Comparison of ENCODE assay signal across 24 cellular contexts in the genomic region with DNA sequence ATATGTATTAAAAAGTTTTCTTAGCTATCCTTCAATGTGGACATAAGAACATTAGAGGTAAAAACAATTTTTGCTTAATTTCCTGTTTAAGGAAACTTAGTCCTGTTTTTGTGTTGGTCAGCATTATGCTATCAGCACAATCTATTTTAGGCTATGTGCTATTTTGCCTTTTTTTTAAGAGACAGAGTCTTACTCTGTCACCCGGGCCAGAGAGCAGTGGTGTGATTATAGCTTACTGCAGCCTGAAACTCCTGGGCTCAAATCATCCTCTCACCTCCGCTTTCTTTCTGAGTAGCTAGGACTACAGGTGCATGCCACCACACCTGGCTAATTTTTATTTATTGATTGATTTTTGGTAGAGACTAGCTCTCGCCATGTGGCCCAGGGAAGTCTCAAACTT.
"Had no signal": no experiment of that assay in that cellular context is flagged by ENCODE, and none has a peak within 500 bp of the region (broad histone marks: within the 10 kb centered on the region; RNA-seq: fewer than 3 reads in every experiment).

No MANE protein-coding gene starts in this region.

- H3K36me3 Mint-ChIP-seq: memory B cell; stimulated activated memory B cell treated with anti-CD40 and anti-IgM and Interleukin-4, amounts not matched to agents 10 μg/mL and 1 μg/mL and 100 μg/mL, for 72 hours; type B pancreatic cell had no signal

- H3K4me3 Mint-ChIP-seq: dendritic cell treated with granulocyte-macrophage colony-stimulating factor and Interleukin-4, amounts not matched to agents 40 ng/mL and 50 ng/mL, for 4 days; endodermal cell; memory B cell; natural killer cell; stimulated activated memory B cell treated with anti-CD40 and anti-IgM and Interleukin-4, amounts not matched to agents 10 μg/mL and 1 μg/mL and 100 μg/mL, for 72 hours; type B pancreatic cell had no signal

- H3K27ac Mint-ChIP-seq: dendritic cell treated with granulocyte-macrophage colony-stimulating factor and Interleukin-4, amounts not matched to agents 40 ng/mL and 50 ng/mL, for 4 days; memory B cell; natural killer cell; stimulated activated memory B cell treated with anti-CD40 and anti-IgM and Interleukin-4, amounts not matched to agents 10 μg/mL and 1 μg/mL and 100 μg/mL, for 72 hours; type B pancreatic cell had no signal

- H3K4me1 ChIP-seq: gastrocnemius medialis, testis, tibial artery had no signal

- H3K4me1 Mint-ChIP-seq: memory B cell; natural killer cell; stimulated activated memory B cell treated with anti-CD40 and anti-IgM and Interleukin-4, amounts not matched to agents 10 μg/mL and 1 μg/mL and 100 μg/mL, for 72 hours had no signal

- H3K9me3 ChIP-seq: gastrocnemius medialis, ovary, testis, tibial artery had no signal

- H3K27ac ChIP-seq: epithelial cell of prostate, gastrocnemius medialis, ovary, testis, tibial artery had no signal

- H3K9me3 Mint-ChIP-seq: dendritic cell treated with granulocyte-macrophage colony-stimulating factor and Interleukin-4, amounts not matched to agents 40 ng/mL and 50 ng/mL, for 4 days; type B pancreatic cell had no signal

- H3K4me3 ChIP-seq: gastrocnemius medialis, lung, ovary, testis, tibial artery had no signal

- H3K27me3 Mint-ChIP-seq: dendritic cell treated with granulocyte-macrophage colony-stimulating factor and Interleukin-4, amounts not matched to agents 40 ng/mL and 50 ng/mL, for 4 days; memory B cell; stimulated activated memory B cell treated with anti-CD40 and anti-IgM and Interleukin-4, amounts not matched to agents 10 μg/mL and 1 μg/mL and 100 μg/mL, for 72 hours; type B pancreatic cell had no signal

- DNase-seq: effector CD8-positive, alpha-beta T cell; endodermal cell; foreskin fibroblast; gastrocnemius medialis; head of caudate nucleus; natural killer cell; occipital lobe; ovary; retina; stimulated activated CD4-positive, alpha-beta T cell treated with anti-CD3 and anti-CD28 coated beads, Interleukin-2, amount 100 ng/mL, for 24 hours; stimulated activated CD4-positive, alpha-beta T cell treated with anti-CD3 and anti-CD28 coated beads, Interleukin-4, amount 100 ng/mL, for 4 hours; stimulated activated naive CD8-positive, alpha-beta T cell treated with anti-CD3 and anti-CD28 coated beads, Interleukin-15, Interleukin-2, amounts not matched to agents 100 U/mL and 50 U/mL, for 24 hours; substantia nigra; testis; tibial artery had no signal

- ATAC-seq: esophagus mucosa; gastrocnemius medialis; left lobe of liver; natural killer cell; sciatic nerve; stimulated activated memory B cell treated with anti-CD40 and anti-IgM and Interleukin-4, amounts not matched to agents 10 μg/mL and 1 μg/mL and 100 μg/mL, for 72 hours; stimulated activated naive CD8-positive, alpha-beta T cell treated with anti-CD3 and anti-CD28 coated beads, Interleukin-15, Interleukin-2, amounts not matched to agents 100 U/mL and 50 U/mL, for 24 hours had no signal

- H3K36me3 ChIP-seq: gastrocnemius medialis, ovary, tibial artery had no signal

- H3K27me3 ChIP-seq: gastrocnemius medialis, ovary, testis, tibial artery had no signal
